15 cellular contexts compared by ENCODE assay signal in the genomic region with DNA sequence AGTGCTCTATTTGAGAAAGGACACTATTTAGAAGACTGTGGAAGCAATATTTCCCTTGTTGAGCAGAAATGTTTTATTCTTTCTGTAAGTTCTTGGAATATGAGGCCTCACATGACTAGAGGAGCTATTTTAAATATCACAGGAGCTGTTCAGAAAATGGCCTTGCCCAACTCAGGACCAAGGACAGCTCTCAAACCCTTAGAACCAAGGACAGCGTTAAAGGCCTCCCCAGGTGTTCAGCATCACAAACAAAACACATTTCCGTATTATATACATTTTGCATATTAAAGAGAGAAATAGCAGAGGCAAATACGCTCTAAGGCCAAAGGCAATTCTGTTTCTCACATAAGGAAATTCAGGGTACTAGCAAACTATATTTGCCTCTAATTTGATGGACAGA.
A peak's percentile ranks its signal among the peaks of the same experiment; 100 is the strongest.
DNase-seq lines count a peak whose midpoint lies in the region; ATAC-seq and TF ChIP-seq lines count a peak whose summit lies in the region.
"Had no signal": no experiment of that assay in that cellular context is flagged by ENCODE, and none has a peak within 500 bp of the region (broad histone marks: within the 10 kb centered on the region; RNA-seq: fewer than 3 reads in every experiment).

No MANE protein-coding gene starts in this region.

- H3K27me3 ChIP-seq in left lung (no peaks in the 10 kb centered on the region), left ventricle myocardium inferior (ENCODE audit: low read depth) (peaks cover 17% of the 10 kb centered on the region)
- H3K27me3 ChIP-seq: BLaER1 had no signal

- H3K4me3 ChIP-seq in left lung: no peak overlapping the region
- no peak overlapping the region for H3K4me3 ChIP-seq in left ventricle myocardium inferior
- H3K4me3 ChIP-seq: BLaER1, skin epidermis had no signal

- TF ChIP-seq CTCF in left lung (IDR thresholded peaks at IDR 0.05): no peak
- no peak for TF ChIP-seq CTCF in left ventricle myocardium inferior (IDR thresholded peaks at IDR 0.05; ENCODE audit: borderline replicate concordance)
- TF ChIP-seq CTCF in GM13976 (IDR thresholded peaks at IDR 0.05; ENCODE audit: borderline replicate concordance, control extremely low read depth, extremely low read depth, insufficient read depth, missing control alignments): no peak

- in situ Hi-C loops in KBM-7 (cut with MboI; ENCODE audit: low pct_unique_long_range_greater_than_20kb, low sequenced_read_pairs) (no loop called here), GM13976 (cut with MboI; ENCODE audit: low sequenced_read_pairs, unreplicated experiment) (no loop called here)

- peak; percentile 71 for ATAC-seq in left lung
- ATAC-seq in HG02938 (IDR thresholded peaks at IDR 0.05; ENCODE audit: unreplicated experiment): no peak
- ATAC-seq: naive thymus-derived CD4-positive, alpha-beta T cell; T-helper 17 cell had no signal

- H3K27ac ChIP-seq in left lung: no peak overlapping the region
- no peak overlapping the region for H3K27ac ChIP-seq in left ventricle myocardium inferior (replicated peaks)
- H3K27ac ChIP-seq: BLaER1, skin epidermis had no signal

- no peaks in the 10 kb centered on the region for H3K36me3 ChIP-seq in left lung
- no peaks in the 10 kb centered on the region for H3K36me3 ChIP-seq in left ventricle myocardium inferior
- H3K36me3 ChIP-seq: BLaER1 had no signal

- no peaks in the 10 kb centered on the region for H3K4me1 ChIP-seq in left lung
- H3K4me1 ChIP-seq in left ventricle myocardium inferior: peaks cover 5% of the 10 kb centered on the region
- H3K4me1 ChIP-seq: BLaER1 had no signal

- peak; percentile 15 for DNase-seq in GM03348 (ENCODE audit: low spot score)
- DNase-seq in KBM-7: peak; percentile 27
- DNase-seq in SW480 (ENCODE audit: low spot score): peak; percentile 29
- no peak for DNase-seq in left lung
- no peak for DNase-seq in cerebellum (ENCODE audit: low spot score)
- DNase-seq in left ventricle myocardium inferior: no peak
- DNase-seq in GM13976 (ENCODE audit: low spot score): no peak
- DNase-seq: activated CD4-positive, alpha-beta T cell treated with anti-CD3 and anti-CD28 coated beads, Interleukin-2, amount 50 U/mL, for 4 hours; naive thymus-derived CD4-positive, alpha-beta T cell; NCI-H1930; NK-92 treated with Interleukin-12 subunit alpha and Interleukin-12 subunit beta, amount 100 ng/mL, for 24 hours; T-helper 17 cell had no signal

- H3K9me3 ChIP-seq in left lung (no peaks in the 10 kb centered on the region), left ventricle myocardium inferior (replicated peaks) (no peaks in the 10 kb centered on the region)
- H3K9me3 ChIP-seq: BLaER1 had no signal

- intact Hi-C loops in left lung (cut with DNase I) (no loop called here), left ventricle myocardium inferior (cut with micrococcal nuclease) (no loop called here)

Comparison
In these comparisons a context has a peak if more than half of its experiments do, and no peak if none do; other contexts are left out.
1. DNase-seq: peak in GM03348 (single experiment), KBM-7 (single experiment) and SW480 (single experiment); none in left lung (0 of 2), cerebellum (single experiment), left ventricle myocardium inferior (single experiment) and GM13976 (single experiment).